Comparison of ENCODE assay signal across 23 cellular contexts in the genomic region with DNA sequence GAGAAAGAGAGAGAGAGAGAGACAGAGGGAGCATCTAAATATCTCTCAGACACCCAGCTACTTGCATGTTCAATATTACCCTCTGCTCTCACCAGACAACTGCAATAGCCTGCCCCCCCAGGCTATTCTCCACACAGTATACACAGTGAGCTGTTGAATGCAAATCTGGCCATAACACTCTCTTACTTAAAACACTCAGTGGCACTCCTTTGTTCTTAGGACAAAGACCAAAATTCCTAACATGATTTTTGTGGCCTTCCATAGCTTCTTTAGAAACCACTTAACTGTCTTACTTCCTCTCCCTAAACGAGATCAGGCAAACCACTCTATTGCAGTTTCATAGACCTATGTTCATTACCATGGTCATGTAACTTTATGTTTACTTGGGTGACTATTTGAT.
DNase-seq lines count a peak whose midpoint lies in the region; ATAC-seq, FAIRE-seq and TF ChIP-seq lines count a peak whose summit lies in the region.
"Had no signal": no experiment of that assay in that cellular context is flagged by ENCODE, and none has a peak within 500 bp of the region (broad histone marks: within the 10 kb centered on the region; RNA-seq: fewer than 3 reads in every experiment).

No MANE protein-coding gene starts in this region.

- no peaks in the 10 kb centered on the region for H3K79me2 ChIP-seq in keratinocyte (ENCODE audit: control insufficient read depth, insufficient read depth, low read length)

- no peak overlapping the region for H3K27ac ChIP-seq in keratinocyte (ENCODE audit: control insufficient read depth, insufficient read depth, low read length)
- H3K27ac ChIP-seq: C4-2B had no signal

- H3K9me1 ChIP-seq in keratinocyte (ENCODE audit: control insufficient read depth, extremely low read depth, insufficient read depth, low read length), result no peaks in the 10 kb centered on the region

- H3K4me1 ChIP-seq in adipocyte (ENCODE audit: control insufficient read depth, insufficient read depth, low read length), result peaks cover 32% of the 10 kb centered on the region
- H3K4me1 ChIP-seq in keratinocyte (ENCODE audit: control insufficient read depth, extremely low read depth, insufficient read depth, low read length), result peaks cover 26% of the 10 kb centered on the region

- H3K27me3 ChIP-seq in adipocyte (replicated peaks; ENCODE audit: control insufficient read depth, insufficient read depth, low read length) (no peaks in the 10 kb centered on the region), keratinocyte (ENCODE audit: control insufficient read depth, extremely low read depth, insufficient read depth, low read length) (no peaks in the 10 kb centered on the region)
- H3K27me3 ChIP-seq: MG63 had no signal

- H3K36me3 ChIP-seq in adipocyte (ENCODE audit: control insufficient read depth, insufficient read depth, low read length, severe bottlenecking) (no peaks in the 10 kb centered on the region), keratinocyte (ENCODE audit: control insufficient read depth in 2 of 2, extremely low read depth in 1 of 2, insufficient read depth in 2 of 2, low read length in 2 of 2) (no peaks in the 10 kb centered on the region)
- H3K36me3 ChIP-seq: MG63 had no signal

- no peak overlapping the region for H3K27ac Mint-ChIP-seq in stimulated activated naive CD8-positive, alpha-beta T cell treated with anti-CD3 and anti-CD28 coated beads, Interleukin-15, amount 100 ng/mL, for 72 hours
- H3K27ac Mint-ChIP-seq: B cell; CD8-positive, alpha-beta memory T cell; GM23338; H9 had no signal

- POLR2A ChIA-PET in AG04449 (lab: Yijun Ruan, JAX), result no interaction called here

- dilution Hi-C loops in keratinocyte (cut with MboI; ENCODE audit: extremely low pct_ligation_motif_present, low sequenced_read_pairs), result no loop called here

- H3K4me1 Mint-ChIP-seq in stimulated activated naive CD8-positive, alpha-beta T cell treated with anti-CD3 and anti-CD28 coated beads, Interleukin-15, amount 100 ng/mL, for 72 hours, result no peaks in the 10 kb centered on the region
- H3K4me1 Mint-ChIP-seq: B cell; CD8-positive, alpha-beta memory T cell; GM23338 had no signal

- H2AFZ ChIP-seq in keratinocyte (ENCODE audit: control insufficient read depth, low read length), result no peak overlapping the region
- H2AFZ ChIP-seq: GM23338 had no signal

- H3K4me2 ChIP-seq in keratinocyte (ENCODE audit: control insufficient read depth, extremely low read depth, insufficient read depth, low read depth, low read length), result no peak overlapping the region
- H3K4me2 ChIP-seq: GM23338 had no signal

- peak; percentile 87 for FAIRE-seq in keratinocyte (lab: Jason Lieb, UNC)
- FAIRE-seq: RCC 7860 had no signal

- CTCF ChIA-PET in AG04449 (lab: Yijun Ruan, JAX), result no interaction called here

- DNase-seq in AG04449 (ENCODE audit: low read depth, low spot score) (peak; percentile 16), GM04503 (ENCODE audit: low read depth) (peak; percentile 33), adipocyte (ENCODE audit: low read depth) (peak; percentile 5), keratinocyte (ENCODE audit: low read depth, low spot score) (no peak), hepatic stellate cell (ENCODE audit: low spot score) (no peak)
- DNase-seq in activated CD4-positive, CD25-positive, alpha-beta regulatory T cell (lab: John Stamatoyannopoulos, UW), result no peak
- no peak for DNase-seq in stimulated activated naive CD8-positive, alpha-beta T cell treated with anti-CD3 and anti-CD28 coated beads, Interleukin-15, amount 100 ng/mL, for 72 hours
- DNase-seq: CD8-positive, alpha-beta memory T cell; DMS153; DND-41; H9; KG1; MG63; NCI-H1694; NCI-H2081; NCI-H524; NCI-H774 had no signal

- peaks cover 13 to 39% of the 10 kb centered on the region in 2 donors for H3K9me3 Mint-ChIP-seq in stimulated activated naive CD8-positive, alpha-beta T cell treated with anti-CD3 and anti-CD28 coated beads, Interleukin-15, amount 100 ng/mL, for 72 hours

- no peaks in the 10 kb centered on the region for H3K9me3 ChIP-seq in adipocyte (ENCODE audit: control insufficient read depth, low read length)
- no peaks in the 10 kb centered on the region for H3K9me3 ChIP-seq in keratinocyte (ENCODE audit: control insufficient read depth, low read depth, low read length)

- TF ChIP-seq CTCF in AG04449 (IDR thresholded peaks at IDR 0.05; ENCODE audit: insufficient read depth, low read length, missing control alignments) (no peak), keratinocyte (optimal IDR thresholded peaks at IDR 0.05 in 1 of 3, IDR thresholded peaks at IDR 0.05 in 1 of 3, conservative IDR thresholded peaks at IDR 0.05 in 1 of 3; ENCODE audit: extremely low read depth in 1 of 3, insufficient read depth in 2 of 3, low read length in 3 of 3) (no peak)

- ATAC-seq in HG03139 (IDR thresholded peaks at IDR 0.05; ENCODE audit: unreplicated experiment), result no peak
- ATAC-seq in stimulated activated naive CD8-positive, alpha-beta T cell treated with anti-CD3 and anti-CD28 coated beads, Interleukin-15, amount 100 ng/mL, for 72 hours, result no peak
- ATAC-seq: GM23338, SK-N-SH treated with all-trans-retinoic acid at 6 μM for 48 hours had no signal

- no peaks in the 10 kb centered on the region for H3K27me3 Mint-ChIP-seq in stimulated activated naive CD8-positive, alpha-beta T cell treated with anti-CD3 and anti-CD28 coated beads, Interleukin-15, amount 100 ng/mL, for 72 hours
- H3K27me3 Mint-ChIP-seq: B cell; CD8-positive, alpha-beta memory T cell had no signal

- H3K4me3 Mint-ChIP-seq in stimulated activated naive CD8-positive, alpha-beta T cell treated with anti-CD3 and anti-CD28 coated beads, Interleukin-15, amount 100 ng/mL, for 72 hours, result no peak overlapping the region
- H3K4me3 Mint-ChIP-seq: B cell; CD8-positive, alpha-beta memory T cell; GM23338; H9 had no signal

- H3K9ac ChIP-seq in adipocyte (ENCODE audit: low read length), result no peak overlapping the region
- no peak overlapping the region for H3K9ac ChIP-seq in keratinocyte (ENCODE audit: control insufficient read depth, extremely low read depth, insufficient read depth, low read length)

- H3K4me3 ChIP-seq in AG04449 (ENCODE audit: low read depth, low read length) (no peak overlapping the region), adipocyte (ENCODE audit: low read length) (no peak overlapping the region), keratinocyte (ENCODE audit: control insufficient read depth in 2 of 3, extremely low read depth in 1 of 3, insufficient read depth in 2 of 3, low read depth in 1 of 3, low read length in 3 of 3) (no peak overlapping the region)
- H3K4me3 ChIP-seq: GM23338, MG63 had no signal

- no peaks in the 10 kb centered on the region for H4K20me1 ChIP-seq in keratinocyte (ENCODE audit: control insufficient read depth, extremely low read depth, insufficient read depth, low read length)

Comparison
In these comparisons a context has a peak if more than half of its experiments do, and no peak if none do; other contexts are left out.
1. DNase-seq: peak in AG04449 (single experiment), GM04503 (single experiment) and adipocyte (single experiment); none in keratinocyte (single experiment), hepatic stellate cell (single experiment), activated CD4-positive, CD25-positive, alpha-beta regulatory T cell (0 of 4) and stimulated activated naive CD8-positive, alpha-beta T cell treated with anti-CD3 and anti-CD28 coated beads, Interleukin-15, amount 100 ng/mL, for 72 hours (0 of 2).